20 cellular contexts compared by ENCODE assay signal in the genomic region with DNA sequence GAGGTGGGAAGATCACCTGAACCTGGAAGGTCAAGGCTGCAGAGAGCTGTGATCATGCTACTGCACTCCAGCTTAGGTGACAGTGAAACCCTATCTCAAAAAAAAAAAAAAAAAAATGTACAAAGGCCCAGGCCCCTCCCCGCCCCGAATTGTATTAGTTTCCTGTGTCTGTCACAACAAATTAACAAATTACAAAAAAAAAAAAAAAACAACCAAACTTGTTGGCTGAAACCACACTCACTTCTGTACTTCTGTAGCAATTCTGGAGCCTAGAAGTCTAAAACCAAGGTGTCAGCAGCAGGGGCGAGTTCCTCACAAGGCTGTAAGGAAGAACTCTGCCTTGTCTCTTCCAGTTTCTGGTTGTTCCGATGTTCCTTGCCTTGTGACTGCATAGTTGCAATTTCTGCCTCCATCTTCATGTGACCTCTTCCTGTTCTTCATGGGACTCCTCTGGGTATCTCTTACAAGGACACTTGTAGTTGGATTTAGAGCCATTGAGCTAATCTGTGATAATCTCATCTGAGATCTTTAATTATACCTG.
DNase-seq lines count a peak whose midpoint lies in the region; ATAC-seq, FAIRE-seq and TF ChIP-seq lines count a peak whose summit lies in the region.
"Had no signal": no experiment of that assay in that cellular context is flagged by ENCODE, and none has a peak within 500 bp of the region (broad histone marks: within the 10 kb centered on the region; RNA-seq: fewer than 3 reads in every experiment).

No MANE protein-coding gene starts in this region.

- no peak overlapping the region for H3K4me3 ChIP-seq in right lobe of liver
- no peak overlapping the region for H3K4me3 ChIP-seq in HepG2 (replicated peaks in 1 of 3; ENCODE audit: insufficient read depth in 1 of 3, low read depth in 2 of 3, low read length in 3 of 3)
- H3K4me3 ChIP-seq in gastroesophageal sphincter = no peak overlapping the region
- no peak overlapping the region for H3K4me3 ChIP-seq in lung
- no peak overlapping the region for H3K4me3 ChIP-seq in neural progenitor cell
- H3K4me3 ChIP-seq in thyroid gland (replicated peaks in 1 of 3) = no peak overlapping the region
- H3K4me3 ChIP-seq: A549, GM23248, SJSA1 had no signal

- no peak for TF ChIP-seq RAD21 in HepG2 (CRISPR knock-in tag; IDR thresholded peaks at IDR 0.05)

- H3K9me3 Mint-ChIP-seq in neural progenitor cell = no peaks in the 10 kb centered on the region

- H4K20me1 ChIP-seq in HepG2 (ENCODE audit: insufficient read depth, low read length) (no peaks in the 10 kb centered on the region), neural progenitor cell (ENCODE audit: low read depth) (no peaks in the 10 kb centered on the region)

- ATAC-seq in right lobe of liver (peak; percentile 47 to 79 (median 60)), HepG2 (no peak), gastroesophageal sphincter (peak; percentile 57), lung (ENCODE audit: insufficient read depth, low FRiP score) (peak; percentile 29), HG03139 (IDR thresholded peaks at IDR 0.05; ENCODE audit: unreplicated experiment) (no peak)
- ATAC-seq: HCT116 had no signal

- DNase-seq in right lobe of liver (no peak), HepG2 (ENCODE audit: low spot score) (no peak), lung (ENCODE audit: low spot score) (no peak), neural progenitor cell (ENCODE audit: low spot score) (no peak), DMS114 treated with DMSO at 0.1 percent for 48 hours (lab: John Stamatoyannopoulos, UW; ENCODE audit: unreplicated experiment) (no peak), thyroid gland (no peak)
- DNase-seq: Caco-2, DMS79, GM23248, Kasumi-1, NCI-H1417, NCI-H2029, NCI-H2171 treated with DMSO at 0.1 percent for 48 hours, NCI-H510A had no signal

- H2AFZ ChIP-seq in HepG2 (ENCODE audit: low read length) = no peak overlapping the region
- H2AFZ ChIP-seq in neural progenitor cell (replicated peaks) = no peak overlapping the region
- H2AFZ ChIP-seq: GM23248 had no signal

- in situ Hi-C loops in HepG2 (cut with HindIII; ENCODE audit: extremely low pct_ligation_motif_present, low pct_unique_long_range_greater_than_20kb) = no loop called here

- no peak overlapping the region for H3K27ac Mint-ChIP-seq in neural progenitor cell

- H3K4me1 Mint-ChIP-seq in neural progenitor cell = no peaks in the 10 kb centered on the region

- 18% methylated on average over 4 of the region's 4 CpGs for WGBS in right lobe of liver (ENCODE audit: insufficient coverage, low coverage, low lambda C conversion rate, missing lambda C conversion rate)
- 2% methylated on average over 4 of the region's 4 CpGs for WGBS in HepG2 (ENCODE audit: low lambda C conversion rate)
- WGBS in gastroesophageal sphincter (ENCODE audit: low coverage in 1 of 2), 2 donors = 72 to 100% methylated on average over 1 to 4 of the region's 4 CpGs
- WGBS in lung, 2 donors = 52 to 62% methylated on average over 4 of the region's 4 CpGs
- WGBS in thyroid gland, 2 donors = 81 to 83% methylated on average over 4 of the region's 4 CpGs

- peaks cover 2% of the 10 kb centered on the region for H3K27me3 Mint-ChIP-seq in neural progenitor cell (ENCODE audit: insufficient read depth, low read depth)

- H3K36me3 ChIP-seq in right lobe of liver (no peaks in the 10 kb centered on the region), HepG2 (replicated peaks in 1 of 2; ENCODE audit: control insufficient read depth in 1 of 2, insufficient read depth in 2 of 2, low read length in 2 of 2) (no peaks in the 10 kb centered on the region), gastroesophageal sphincter (no peaks in the 10 kb centered on the region), lung (ENCODE audit: control insufficient read depth in 2 of 2, insufficient read depth in 2 of 2, low read length in 2 of 2) (no peaks in the 10 kb centered on the region), neural progenitor cell (no peaks in the 10 kb centered on the region), thyroid gland (no peaks in the 10 kb centered on the region)
- H3K36me3 ChIP-seq: SJSA1 had no signal

- no peaks in the 10 kb centered on the region for H3F3A ChIP-seq in neural progenitor cell (ENCODE audit: low read depth)

- no peak for TF ChIP-seq EP300 in HepG2 (IDR thresholded peaks at IDR 0.05; ENCODE audit: low read depth in 2 of 2, low read length in 2 of 2)
- no peak for TF ChIP-seq EP300 in HepG2 (CRISPR knock-in tag; IDR thresholded peaks at IDR 0.05; ENCODE audit: borderline replicate concordance)
- TF ChIP-seq EP300 in gastroesophageal sphincter (IDR thresholded peaks at IDR 0.05) = no peak

- H3K4me2 ChIP-seq in HepG2 (ENCODE audit: low read depth, low read length) (no peak overlapping the region), neural progenitor cell (no peak overlapping the region)
- H3K4me2 ChIP-seq: A549 had no signal

- intact Hi-C loops in right lobe of liver (cut with DNase I) (no loop called here), HepG2 (cut with micrococcal nuclease; ENCODE audit: unreplicated experiment) (no loop called here), thyroid gland (cut with DNase I) (no loop called here)

- H3K27me3 ChIP-seq in right lobe of liver = no peaks in the 10 kb centered on the region
- H3K27me3 ChIP-seq in HepG2 (ENCODE audit: control insufficient read depth in 1 of 2, insufficient read depth in 2 of 2, low read length in 2 of 2) = 0 out of 5 replicates have a peak, but pooled peaks cover 0 to 3% of the 10 kb centered on the region in 2 experiments
- H3K27me3 ChIP-seq in gastroesophageal sphincter = no peaks in the 10 kb centered on the region
- no peaks in the 10 kb centered on the region for H3K27me3 ChIP-seq in lung (ENCODE audit: control insufficient read depth, insufficient read depth)
- H3K27me3 ChIP-seq in neural progenitor cell = no peaks in the 10 kb centered on the region
- H3K27me3 ChIP-seq in thyroid gland = no peaks in the 10 kb centered on the region

- H3K4me1 ChIP-seq in right lobe of liver (no peaks in the 10 kb centered on the region), HepG2 (ENCODE audit: insufficient read depth, low read length) (no peaks in the 10 kb centered on the region), gastroesophageal sphincter (no peaks in the 10 kb centered on the region), lung (ENCODE audit: control insufficient read depth in 2 of 2, insufficient read depth in 2 of 2, low read length in 2 of 2) (no peaks in the 10 kb centered on the region), neural progenitor cell (no peaks in the 10 kb centered on the region), thyroid gland (no peaks in the 10 kb centered on the region)
- H3K4me1 ChIP-seq: A549, Caco-2, SJSA1 had no signal

- TF ChIP-seq CTCF in right lobe of liver (IDR thresholded peaks at IDR 0.05) = no peak
- TF ChIP-seq CTCF in HepG2 (CRISPR knock-in tag; IDR thresholded peaks at IDR 0.05) = no peak
- no peak for TF ChIP-seq CTCF in gastroesophageal sphincter (IDR thresholded peaks at IDR 0.05)
- no peak for TF ChIP-seq CTCF in lung (IDR thresholded peaks at IDR 0.05; ENCODE audit: control extremely low read depth, extremely low read depth)
- TF ChIP-seq CTCF in neural progenitor cell (IDR thresholded peaks at IDR 0.05) = no peak
- TF ChIP-seq CTCF in thyroid gland (IDR thresholded peaks at IDR 0.05) = no peak

- POLR2A ChIA-PET in HepG2 (lab: Yijun Ruan, JAX) = no interaction called here

- H3K79me2 ChIP-seq in HepG2 (ENCODE audit: insufficient read depth, low read length) (no peaks in the 10 kb centered on the region), neural progenitor cell (ENCODE audit: low read depth) (no peaks in the 10 kb centered on the region)

- H3K27ac ChIP-seq in right lobe of liver (no peak overlapping the region), HepG2 (ENCODE audit: extremely low read length, insufficient read depth, low read length) (no peak overlapping the region), gastroesophageal sphincter (no peak overlapping the region), lung (ENCODE audit: low read depth in 1 of 2, low read length in 1 of 2) (no peak overlapping the region), neural progenitor cell (no peak overlapping the region), thyroid gland (no peak overlapping the region)
- H3K27ac ChIP-seq: A549, GM23248, SJSA1 had no signal

- CTCF ChIA-PET in HepG2 (lab: Yijun Ruan, JAX; ENCODE audit: low intra/inter-chr PET ratio, low total read pairs) = no interaction called here

- H3K9ac ChIP-seq in HepG2 (ENCODE audit: insufficient read depth, low read depth, low read length) = no peak overlapping the region
- H3K9ac ChIP-seq in neural progenitor cell = no peak overlapping the region
- H3K9ac ChIP-seq: GM23248 had no signal

- BruUV-seq in HepG2 (replicated peaks; lab: Mats Ljungman, UMichigan) = no TSS peak

- H3K36me3 Mint-ChIP-seq in neural progenitor cell = peaks cover 2% of the 10 kb centered on the region

- no peaks in the 10 kb centered on the region for H3K9me3 ChIP-seq in right lobe of liver
- H3K9me3 ChIP-seq in HepG2 (ENCODE audit: low read length) = no peaks in the 10 kb centered on the region
- H3K9me3 ChIP-seq in gastroesophageal sphincter = no peaks in the 10 kb centered on the region
- H3K9me3 ChIP-seq in lung (ENCODE audit: control insufficient read depth in 2 of 2, insufficient read depth in 1 of 2, low read length in 1 of 2) = no peaks in the 10 kb centered on the region
- no peaks in the 10 kb centered on the region for H3K9me3 ChIP-seq in neural progenitor cell (ENCODE audit: low read depth)
- H3K9me3 ChIP-seq in thyroid gland = no peaks in the 10 kb centered on the region
- H3K9me3 ChIP-seq: A549, Caco-2, SJSA1 had no signal

- TF ChIP-seq POLR2A in right lobe of liver (IDR thresholded peaks at IDR 0.05) = no peak
- TF ChIP-seq POLR2A in HepG2 (IDR thresholded peaks at IDR 0.05; ENCODE audit: insufficient read depth in 1 of 2, low read depth in 2 of 2, low read length in 2 of 2) = no peak
- no peak for TF ChIP-seq POLR2A in gastroesophageal sphincter (IDR thresholded peaks at IDR 0.05)
- TF ChIP-seq POLR2A in thyroid gland (IDR thresholded peaks at IDR 0.05) = no peak

- no peak overlapping the region for H3K4me3 Mint-ChIP-seq in neural progenitor cell

- no peak for FAIRE-seq in HepG2 (lab: Jason Lieb, UNC)
- FAIRE-seq: A549, GM12892 had no signal

TF ChIP-seq in HepG2, 621 proteins besides CTCF, POLR2A, EP300 and RAD21 (continues in another document):
- TF ChIP-seq SOX5 (CRISPR knock-in tag; IDR thresholded peaks at IDR 0.05; ENCODE audit: borderline replicate concordance) = no peak
- TF ChIP-seq NR2F2 (IDR thresholded peaks at IDR 0.05; ENCODE audit: borderline replicate concordance, low read depth) = no peak
- TF ChIP-seq, protein P1, sequence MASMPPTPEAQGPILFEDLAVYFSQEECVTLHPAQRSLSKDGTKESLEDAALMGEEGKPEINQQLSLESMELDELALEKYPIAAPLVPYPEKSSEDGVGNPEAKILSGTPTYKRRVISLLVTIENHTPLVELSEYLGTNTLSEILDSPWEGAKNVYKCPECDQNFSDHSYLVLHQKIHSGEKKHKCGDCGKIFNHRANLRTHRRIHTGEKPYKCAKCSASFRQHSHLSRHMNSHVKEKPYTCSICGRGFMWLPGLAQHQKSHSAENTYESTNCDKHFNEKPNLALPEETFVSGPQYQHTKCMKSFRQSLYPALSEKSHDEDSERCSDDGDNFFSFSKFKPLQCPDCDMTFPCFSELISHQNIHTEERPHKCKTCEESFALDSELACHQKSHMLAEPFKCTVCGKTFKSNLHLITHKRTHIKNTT (CRISPR knock-in tag; IDR thresholded peaks at IDR 0.05) = no peak
- TF ChIP-seq TARDBP (CRISPR knock-in tag; IDR thresholded peaks at IDR 0.05) = no peak

Comparison
In these comparisons a context has a peak if more than half of its experiments do, and no peak if none do; other contexts are left out.
1. ATAC-seq: peak in right lobe of liver (4 of 4), gastroesophageal sphincter (single experiment) and lung (single experiment); none in HepG2 (single experiment) and HG03139 (single experiment).